ENCODE assay signal across 17 cellular contexts in genomic region chr9:93089481-93089991, GRCh38. TPM values are rescaled to one million over a fixed set of nuclear protein-coding genes. Genes with fewer than 3 reads are reported as not detected.
DNase-seq lines count a peak whose midpoint lies in the region; ATAC-seq and TF ChIP-seq lines count a peak whose summit lies in the region.
"Had no signal": no experiment of that assay in that cellular context is flagged by ENCODE, and none has a peak within 500 bp of the region (broad histone marks: within the 10 kb centered on the region; RNA-seq: fewer than 3 reads in every experiment).

No MANE protein-coding gene starts in this region.

- DNase-seq in T-helper 2 cell treated with Interferon-gamma antibody and Interleukin-4, amounts not matched to agents 5 μg/mL and 100 μg/mL, for 36 hours (ENCODE audit: low spot score) = no peak
- DNase-seq in T-helper 2 cell = no peak
- no peak for DNase-seq in CD4-positive, alpha-beta memory T cell
- DNase-seq in coronary artery (ENCODE audit: low spot score) = peak; percentile 56
- peak; percentile 11 to 26 (median 14) for DNase-seq in ovary
- DNase-seq in NCI-H748 (lab: John Stamatoyannopoulos, UW; ENCODE audit: unreplicated experiment) = no peak
- no peak for DNase-seq in MV-4-11 (lab: John Stamatoyannopoulos, UW)
- DNase-seq: 8988T; Karpas-422; NCI-H1436; NCI-H526 treated with DMSO at 0.1 percent for 48 hours; stimulated activated CD4-positive, alpha-beta T cell treated with anti-CD3 and anti-CD28 coated beads, Interleukin-1b, Interleukin-23, amount 100 ng/mL, for 48 hours had no signal

- intact Hi-C loops in CD4-positive, alpha-beta memory T cell (cut with micrococcal nuclease) = no loop called here
- intact Hi-C loops in ovary (cut with DNase I) = no loop called here

- H3K36me3 Mint-ChIP-seq in T-helper 2 cell treated with Interferon-gamma antibody and Interleukin-4, amounts not matched to agents 5 μg/mL and 100 μg/mL, for 36 hours (ENCODE audit: low read depth) = peaks cover 56% of the 10 kb centered on the region
- peaks cover 23 to 31% of the 10 kb centered on the region in 2 donors for H3K36me3 Mint-ChIP-seq in CD4-positive, alpha-beta memory T cell

- peaks cover 14% of the 10 kb centered on the region for H3K9me3 Mint-ChIP-seq in T-helper 2 cell treated with Interferon-gamma antibody and Interleukin-4, amounts not matched to agents 5 μg/mL and 100 μg/mL, for 36 hours
- H3K9me3 Mint-ChIP-seq in CD4-positive, alpha-beta memory T cell = peaks cover 0 to 5% (median 0%) of the 10 kb centered on the region in 8 donors

- TF ChIP-seq POLR2A in ovary (IDR thresholded peaks at IDR 0.05) = no peak

- H3K27ac Mint-ChIP-seq in T-helper 2 cell treated with Interferon-gamma antibody and Interleukin-4, amounts not matched to agents 5 μg/mL and 100 μg/mL, for 36 hours = peak overlapping the region; percentile 46
- H3K27ac Mint-ChIP-seq in CD4-positive, alpha-beta memory T cell = peak overlapping the region; percentile 60 to 92 (median 86)

- peaks cover 26% of the 10 kb centered on the region for H3K4me1 ChIP-seq in CD4-positive, alpha-beta memory T cell (ENCODE audit: insufficient read depth, low read length)
- H3K4me1 ChIP-seq in ovary (ENCODE audit: insufficient read depth) = peaks cover 2% of the 10 kb centered on the region

- POLR2A ChIA-PET in CD4-positive, alpha-beta memory T cell (lab: Charles Lee; ENCODE audit: partially characterized antibody) = interaction anchor here (0.9 to 3.0 kb wide), 4 partner anchors 22 to 125 kb away, joined by 3 to 16 read pairs (median 4); no protein-coding TSS in a partner anchor

- CTCF ChIA-PET in CD4-positive, alpha-beta memory T cell (lab: Charles Lee; ENCODE audit: partially characterized antibody) = interaction anchor here (1.1 kb wide), 1 partner anchor 85 kb away, joined by 4 read pairs; no protein-coding TSS in a partner anchor

- no peak for TF ChIP-seq EP300 in ovary (IDR thresholded peaks at IDR 0.05)

- WGBS in ovary, 3 donors = 61 to 65% (median 63%) methylated on average over 12 of the region's 12 CpGs

- H3K4me3 Mint-ChIP-seq in T-helper 2 cell treated with Interferon-gamma antibody and Interleukin-4, amounts not matched to agents 5 μg/mL and 100 μg/mL, for 36 hours = no peak overlapping the region
- H3K4me3 Mint-ChIP-seq in CD4-positive, alpha-beta memory T cell = no peak overlapping the region

- no peak overlapping the region for H3K27ac ChIP-seq in CD4-positive, alpha-beta memory T cell (ENCODE audit: low read depth, low read length)
- H3K27ac ChIP-seq in coronary artery = no peak overlapping the region
- H3K27ac ChIP-seq in ovary = no peak overlapping the region
- H3K27ac ChIP-seq: body of pancreas, dorsolateral prefrontal cortex, HL-60, thyroid gland had no signal

- peaks cover 17% of the 10 kb centered on the region for H3K36me3 ChIP-seq in CD4-positive, alpha-beta memory T cell (ENCODE audit: insufficient read depth, low read length)
- H3K36me3 ChIP-seq in ovary = no peaks in the 10 kb centered on the region
- H3K36me3 ChIP-seq: thyroid gland had no signal

- H3K27me3 ChIP-seq in CD4-positive, alpha-beta memory T cell (ENCODE audit: insufficient read depth, low read length) = no peaks in the 10 kb centered on the region
- H3K27me3 ChIP-seq in ovary = no peaks in the 10 kb centered on the region
- H3K27me3 ChIP-seq: body of pancreas, dorsolateral prefrontal cortex, thyroid gland had no signal

- no peaks in the 10 kb centered on the region for H3K9me3 ChIP-seq in CD4-positive, alpha-beta memory T cell (ENCODE audit: control insufficient read depth in 1 of 2, low read length in 2 of 2)
- no peaks in the 10 kb centered on the region for H3K9me3 ChIP-seq in ovary
- H3K9me3 ChIP-seq: body of pancreas, thyroid gland had no signal

- no peak for ATAC-seq in HG03571 (IDR thresholded peaks at IDR 0.05; ENCODE audit: unreplicated experiment)
- ATAC-seq: body of pancreas had no signal

- H3K27me3 Mint-ChIP-seq in T-helper 2 cell treated with Interferon-gamma antibody and Interleukin-4, amounts not matched to agents 5 μg/mL and 100 μg/mL, for 36 hours (ENCODE audit: low read depth) = no peaks in the 10 kb centered on the region
- no peaks in the 10 kb centered on the region for H3K27me3 Mint-ChIP-seq in CD4-positive, alpha-beta memory T cell

- no peak overlapping the region for H3K4me3 ChIP-seq in CD4-positive, alpha-beta memory T cell (ENCODE audit: low read length in 2 of 2)
- H3K4me3 ChIP-seq in coronary artery (no peak overlapping the region), ovary (no peak overlapping the region)
- H3K4me3 ChIP-seq: body of pancreas, dorsolateral prefrontal cortex, thyroid gland had no signal

- peaks cover 36% of the 10 kb centered on the region for H3K4me1 Mint-ChIP-seq in T-helper 2 cell treated with Interferon-gamma antibody and Interleukin-4, amounts not matched to agents 5 μg/mL and 100 μg/mL, for 36 hours (ENCODE audit: low read depth)
- H3K4me1 Mint-ChIP-seq in CD4-positive, alpha-beta memory T cell = peaks cover 30 to 59% (median 45%) of the 10 kb centered on the region in 4 donors

- TF ChIP-seq CTCF in coronary artery (IDR thresholded peaks at IDR 0.05) (no peak), ovary (IDR thresholded peaks at IDR 0.05) (no peak)

RNA-seq across cellular contexts. Expression of gene CARD19, which starts 6.5 kb away (rescaled TPM):
- total RNA-seq in CD4-positive, alpha-beta memory T cell = 10 to 100 TPM; 57.8 to 64.2 TPM
- polyA plus RNA-seq in CD4-positive, alpha-beta memory T cell = 10 to 100 TPM; 65.6 to 88.7 TPM
- 10 to 100 TPM; 34.0 to 50.0 (median 44.7) TPM for total RNA-seq in ovary
- 10 to 100 TPM in 1 of 2 donors, 1 to 10 TPM in 1; 5.0 to 67.6 TPM for polyA plus RNA-seq in ovary

RNA-seq across cellular contexts. Expression of gene SUSD3, which starts 31.0 kb away (rescaled TPM):
- total RNA-seq in CD4-positive, alpha-beta memory T cell = 10 to 100 TPM; 58.3 to 63.7 TPM
- 100 to 1,000 TPM; 149 to 199 TPM for polyA plus RNA-seq in CD4-positive, alpha-beta memory T cell
- 10 to 100 TPM; 30.5 to 66.1 (median 42.4) TPM for total RNA-seq in ovary
- 10 to 100 TPM in 1 of 2 donors, 1 to 10 TPM in 1; 9.6 to 42.5 TPM for polyA plus RNA-seq in ovary

RNA-seq across cellular contexts. Expression of gene NINJ1, which starts 44.5 kb away (rescaled TPM):
- total RNA-seq in CD4-positive, alpha-beta memory T cell = 10 to 100 TPM; 31.1 to 31.3 TPM
- polyA plus RNA-seq in CD4-positive, alpha-beta memory T cell = 10 to 100 TPM; 75.7 to 92.4 TPM
- 10 to 100 TPM; 35.2 to 75.2 (median 40.6) TPM for total RNA-seq in ovary
- polyA plus RNA-seq in ovary = 10 to 100 TPM in 1 of 2 donors, 1 to 10 TPM in 1; 7.5 to 46.1 TPM

Comparison
In these comparisons a context has a peak if more than half of its experiments do, and no peak if none do; other contexts are left out.
1. DNase-seq: peak in coronary artery (single experiment) and ovary (5 of 5); none in T-helper 2 cell treated with Interferon-gamma antibody and Interleukin-4, amounts not matched to agents 5 μg/mL and 100 μg/mL, for 36 hours (single experiment), T-helper 2 cell (0 of 5), CD4-positive, alpha-beta memory T cell (0 of 5), NCI-H748 (single experiment) and MV-4-11 (single experiment).